Comparison of ENCODE assay signal across 22 cellular contexts in the genomic region with DNA sequence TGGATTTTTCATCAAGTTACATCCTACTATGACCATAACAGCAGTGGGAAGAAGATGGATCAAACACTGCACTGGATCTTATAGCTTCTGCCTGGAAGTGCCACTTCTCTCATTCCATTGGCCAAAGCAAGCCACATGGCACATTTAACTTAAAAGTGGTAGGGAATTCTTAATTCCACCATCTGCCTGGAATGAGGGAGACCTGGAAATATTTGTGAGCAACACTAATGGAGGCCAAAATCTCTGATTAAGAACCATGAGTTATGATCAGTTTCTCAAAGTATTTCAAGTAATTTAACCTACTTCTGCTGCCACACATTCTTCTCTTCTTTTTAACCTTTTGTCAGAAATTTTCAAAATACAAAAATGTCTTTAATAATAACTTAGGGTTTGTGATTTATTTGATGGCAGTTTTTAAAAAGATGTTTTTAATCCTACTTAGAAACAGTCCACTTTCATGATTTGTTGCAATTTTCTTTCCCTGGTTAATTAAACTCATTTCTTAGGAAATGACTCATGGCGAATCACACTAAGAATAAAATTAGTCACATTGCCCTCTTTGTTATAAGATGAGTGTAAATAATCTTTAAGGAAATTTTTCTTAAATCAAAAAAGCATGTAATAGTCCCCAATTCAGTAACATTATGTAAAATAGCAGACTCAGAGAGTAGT.
A peak's percentile ranks its signal among the peaks of the same experiment; 100 is the strongest.
DNase-seq lines count a peak whose midpoint lies in the region; ATAC-seq, FAIRE-seq and TF ChIP-seq lines count a peak whose summit lies in the region.
"Had no signal": no experiment of that assay in that cellular context is flagged by ENCODE, and none has a peak within 500 bp of the region (broad histone marks: within the 10 kb centered on the region; RNA-seq: fewer than 3 reads in every experiment).

No MANE protein-coding gene starts in this region.

- no peak for TF ChIP-seq RAD21 in SK-N-SH (IDR thresholded peaks at IDR 0.05; ENCODE audit: low read length)
- no peak for TF ChIP-seq RAD21 in IMR-90 (IDR thresholded peaks at IDR 0.05; ENCODE audit: low read length)

- H4K20me1 ChIP-seq in SK-N-SH (ENCODE audit: insufficient read depth) = no peaks in the 10 kb centered on the region
- no peaks in the 10 kb centered on the region for H4K20me1 ChIP-seq in IMR-90 (ENCODE audit: insufficient read depth, low read length)

- CTCF ChIA-PET in SK-N-SH (lab: Yijun Ruan, JAX) = interaction anchor here (1.0 to 1.3 kb wide), 2 partner anchors 198 to 251 kb away, joined by 3 to 4 read pairs; no protein-coding TSS in a partner anchor
- CTCF ChIA-PET in IMR-90 (lab: Yijun Ruan, JAX) = no interaction called here

- peak overlapping the region in 1 of 2 experiments; percentile 7; a peak in 1 of 4 replicates for H3K27ac ChIP-seq in SK-N-SH (ENCODE audit: low read depth in 2 of 2, low read length in 1 of 2)
- H3K27ac ChIP-seq in IMR-90 (ENCODE audit: insufficient read depth, low read length) = no peak overlapping the region
- H3K27ac ChIP-seq: gastrocnemius medialis had no signal

- ATAC-seq in SK-N-SH treated with all-trans-retinoic acid at 6 μM for 48 hours (no peak), IMR-90 (ENCODE audit: low read depth) (no peak)
- ATAC-seq: gastrocnemius medialis, left lobe of liver had no signal

- H3K27me3 ChIP-seq in SK-N-SH (ENCODE audit: insufficient read depth) = no peaks in the 10 kb centered on the region
- no peaks in the 10 kb centered on the region for H3K27me3 ChIP-seq in IMR-90 (ENCODE audit: control insufficient read depth, insufficient read depth, low read length)
- H3K27me3 ChIP-seq in bronchial epithelial cell (ENCODE audit: control insufficient read depth, insufficient read depth, low read length) = no peaks in the 10 kb centered on the region
- H3K27me3 ChIP-seq in kidney epithelial cell (ENCODE audit: control insufficient read depth, insufficient read depth, low read length) = no peaks in the 10 kb centered on the region
- H3K27me3 ChIP-seq: gastrocnemius medialis, MG63 had no signal

- H4K5ac ChIP-seq in IMR-90 (ENCODE audit: low read depth, low read length) = no peak overlapping the region

- POLR2A ChIA-PET in SK-N-SH (lab: Yijun Ruan, JAX) (no interaction called here), IMR-90 (lab: Charles Lee; ENCODE audit: unreplicated experiment) (no interaction called here)

- H2BK5ac ChIP-seq in IMR-90 (ENCODE audit: low read depth, low read length, poor library complexity, severe bottlenecking) = no peak overlapping the region

- H3K23ac ChIP-seq in IMR-90 (ENCODE audit: low read depth, low read length) = no peak overlapping the region

- no peak overlapping the region for H2BK20ac ChIP-seq in IMR-90 (ENCODE audit: low read depth, low read length)

- H3K27me3 Mint-ChIP-seq in endothelial cell (ENCODE audit: unreplicated experiment) = no peaks in the 10 kb centered on the region

- no peaks in the 10 kb centered on the region for H3K79me2 ChIP-seq in SK-N-SH (ENCODE audit: insufficient read depth)

- H3K36me3 ChIP-seq in SK-N-SH (replicated peaks in 1 of 2; ENCODE audit: control insufficient read depth in 1 of 2, insufficient read depth in 2 of 2, low read length in 1 of 2) = no peaks in the 10 kb centered on the region
- H3K36me3 ChIP-seq in IMR-90 (ENCODE audit: control insufficient read depth, insufficient read depth, low read length) = no peaks in the 10 kb centered on the region
- H3K36me3 ChIP-seq in bronchial epithelial cell (ENCODE audit: control insufficient read depth, insufficient read depth, low read length) = no peaks in the 10 kb centered on the region
- H3K36me3 ChIP-seq in kidney epithelial cell (ENCODE audit: control insufficient read depth, insufficient read depth, low read length) = no peaks in the 10 kb centered on the region
- H3K36me3 ChIP-seq: gastrocnemius medialis, MG63 had no signal

- H3K9me3 ChIP-seq in SK-N-SH = no peaks in the 10 kb centered on the region
- H3K9me3 ChIP-seq in IMR-90 (ENCODE audit: control insufficient read depth, insufficient read depth, low read length) = no peaks in the 10 kb centered on the region
- H3K9me3 ChIP-seq: gastrocnemius medialis, MG63 had no signal

- no TSS peak for BruUV-seq in IMR-90 (replicated peaks; lab: Mats Ljungman, UMichigan)

- TF ChIP-seq EP300 in SK-N-SH (IDR thresholded peaks at IDR 0.05; ENCODE audit: borderline replicate concordance in 1 of 2, low read depth in 1 of 2, low read length in 1 of 2) = no peak

- no peak overlapping the region for H4K91ac ChIP-seq in IMR-90 (ENCODE audit: insufficient read depth, low read depth, low read length)

- H3K27ac Mint-ChIP-seq in endothelial cell (ENCODE audit: unreplicated experiment) = no peak overlapping the region
- H3K27ac Mint-ChIP-seq: CD14-positive monocyte, endodermal cell, nephron progenitor cell had no signal

- dilution Hi-C loops in IMR-90 (cut with HindIII; ENCODE audit: low sequenced_read_pairs, unreplicated experiment) = no loop called here

- in situ Hi-C loops in IMR-90 (cut with MboI; ENCODE audit: low sequenced_read_pairs) = no loop called here

- no peak overlapping the region for H3K4me2 ChIP-seq in SK-N-SH
- H3K4me2 ChIP-seq in IMR-90 (ENCODE audit: low read depth, low read length) = no peak overlapping the region

- no peaks in the 10 kb centered on the region for H3K79me1 ChIP-seq in IMR-90 (ENCODE audit: low read depth in 1 of 2, low read length in 2 of 2)

- TF ChIP-seq CTCF in SK-N-SH (IDR thresholded peaks at IDR 0.05) (no peak), IMR-90 (conservative IDR thresholded peaks at IDR 0.05; ENCODE audit: low read depth, low read length) (no peak), bronchial epithelial cell (IDR thresholded peaks at IDR 0.05; ENCODE audit: insufficient read depth, low read length, severe bottlenecking) (no peak), kidney epithelial cell (IDR thresholded peaks at IDR 0.05; ENCODE audit: insufficient read depth, low read length, poor library complexity, severe bottlenecking) (no peak), endothelial cell (IDR thresholded peaks at IDR 0.05; ENCODE audit: unreplicated experiment) (no peak)

- H3K4me3 ChIP-seq in SK-N-SH (ENCODE audit: low read depth in 2 of 2, low read length in 1 of 2) = no peak overlapping the region
- H3K4me3 ChIP-seq in IMR-90 (ENCODE audit: insufficient read depth, low read depth, low read length) = no peak overlapping the region
- H3K4me3 ChIP-seq in bronchial epithelial cell (ENCODE audit: low read depth, low read length) = no peak overlapping the region
- no peak overlapping the region for H3K4me3 ChIP-seq in kidney epithelial cell (ENCODE audit: low read depth, low read length)
- H3K4me3 ChIP-seq: gastrocnemius medialis, MG63 had no signal

- H3K4me3 Mint-ChIP-seq in endothelial cell (ENCODE audit: unreplicated experiment) = no peak overlapping the region
- H3K4me3 Mint-ChIP-seq: CD14-positive monocyte, endodermal cell, nephron progenitor cell had no signal

- H3K4ac ChIP-seq in IMR-90 (ENCODE audit: low read depth, low read length) = no peak overlapping the region

- no peak overlapping the region for H2BK15ac ChIP-seq in IMR-90 (ENCODE audit: low read depth, low read length)

- no peak for DNase-seq in SK-N-SH
- peak; percentile 0 for DNase-seq in IMR-90
- DNase-seq in bronchial epithelial cell (ENCODE audit: low read depth) = peak; percentile 79
- peak; percentile 1 for DNase-seq in kidney epithelial cell (ENCODE audit: low read depth)
- no peak for DNase-seq in endothelial cell (ENCODE audit: low spot score)
- no peak for DNase-seq in hypothalamus (lab: John Stamatoyannopoulos, UW)
- DNase-seq in stimulated activated naive CD4-positive, alpha-beta T cell (lab: John Stamatoyannopoulos, UW) = no peak
- DNase-seq: 8988T; activated CD4-positive, CD25-positive, alpha-beta regulatory T cell; activated effector memory CD4-positive, alpha-beta T cell treated with anti-CD3 and anti-CD28 coated beads, Interleukin-2, amount 50 U/mL, for 16 hours; amygdala; endodermal cell; gastrocnemius medialis; MG63; NCI-H1436 treated with DMSO at 0.1 percent for 48 hours; NCI-H774; nephron progenitor cell; stimulated activated CD4-positive, alpha-beta T cell treated with anti-CD3 and anti-CD28 coated beads, Interleukin-2, amount 100 ng/mL, for 24 hours; T1000 had no signal

- H3K9me3 Mint-ChIP-seq in endothelial cell (ENCODE audit: unreplicated experiment) = no peaks in the 10 kb centered on the region
- H3K9me3 Mint-ChIP-seq: endodermal cell, nephron progenitor cell had no signal

- peaks cover 4% of the 10 kb centered on the region for H3F3A ChIP-seq in SK-N-SH (replicated peaks; ENCODE audit: insufficient read depth)

- H3K18ac ChIP-seq in IMR-90 (ENCODE audit: low read depth, low read length) = no peak overlapping the region

- TF ChIP-seq POLR2A in IMR-90 (IDR thresholded peaks at IDR 0.05; ENCODE audit: low read depth, low read length) = no peak

- H3K36me3 Mint-ChIP-seq in endothelial cell (ENCODE audit: low read depth, unreplicated experiment) = no peaks in the 10 kb centered on the region
- H3K36me3 Mint-ChIP-seq: CD14-positive monocyte had no signal

- H3K9ac ChIP-seq in SK-N-SH = no peak overlapping the region
- H3K9ac ChIP-seq in IMR-90 (ENCODE audit: low read depth, low read length) = no peak overlapping the region

- H3K14ac ChIP-seq in IMR-90 (replicated peaks; ENCODE audit: low read depth, low read length) = no peak overlapping the region

- H2AFZ ChIP-seq in SK-N-SH (ENCODE audit: low read depth) (peak overlapping the region; percentile 1; the same call in 1 of the 2 replicates), IMR-90 (replicated peaks; ENCODE audit: low read length, poor library complexity) (no peak overlapping the region)

- no peaks in the 10 kb centered on the region for H3K9me1 ChIP-seq in IMR-90 (ENCODE audit: insufficient read depth, low read length)

- intact Hi-C loops in IMR-90 (cut with micrococcal nuclease) = no loop called here

- WGBS in SK-N-SH (ENCODE audit: low lambda C conversion rate) = 38% methylated on average over 1 of the region's 1 CpG
- WGBS in IMR-90 (ENCODE audit: extremely low coverage in 2 of 2, insufficient read length in 1 of 2), 2 experiments = no CpG with 5 or more reads among the region's 1 CpG

- no peaks in the 10 kb centered on the region for H3K9me2 ChIP-seq in SK-N-SH

- no peak for FAIRE-seq in bronchial epithelial cell (lab: Jason Lieb, UNC)

- no peak overlapping the region for H2AK5ac ChIP-seq in IMR-90 (ENCODE audit: low read depth, low read length)

- H2BK120ac ChIP-seq in IMR-90 (ENCODE audit: low read depth, low read length) = no peak overlapping the region

- H3K4me1 Mint-ChIP-seq in endothelial cell (ENCODE audit: unreplicated experiment) = peaks cover 6% of the 10 kb centered on the region
- H3K4me1 Mint-ChIP-seq: CD14-positive monocyte, endodermal cell, nephron progenitor cell had no signal

- H3K56ac ChIP-seq in IMR-90 (ENCODE audit: extremely low read depth, insufficient read depth, low read length) = no peak overlapping the region

- H3K4me1 ChIP-seq in SK-N-SH (ENCODE audit: control insufficient read depth in 1 of 2, insufficient read depth in 2 of 2, low read depth in 1 of 2, low read length in 1 of 2) = peaks cover 0 to 15% of the 10 kb centered on the region in 2 experiments; a peak in 2 of 4 replicates
- H3K4me1 ChIP-seq in IMR-90 (ENCODE audit: control insufficient read depth, insufficient read depth, low read length) = no peaks in the 10 kb centered on the region
- H3K4me1 ChIP-seq: gastrocnemius medialis had no signal

- no peak overlapping the region for H2AK9ac ChIP-seq in IMR-90 (replicated peaks; ENCODE audit: low read depth, low read length, poor library complexity)

- no peak overlapping the region for H4K8ac ChIP-seq in IMR-90 (ENCODE audit: low read depth in 2 of 2, low read length in 2 of 2)

Comparison
In these comparisons a context has a peak if more than half of its experiments do, and no peak if none do; other contexts are left out.
1. DNase-seq: peak in IMR-90 (single experiment), bronchial epithelial cell (single experiment) and kidney epithelial cell (single experiment); none in SK-N-SH (single experiment), endothelial cell (single experiment), hypothalamus (0 of 51) and stimulated activated naive CD4-positive, alpha-beta T cell (0 of 6).